Comparison of ENCODE assay signal across 12 cellular contexts in genomic region chrX:68681443-68681941, GRCh38. TPM values are rescaled to one million over a fixed set of nuclear protein-coding genes. Genes with fewer than 3 reads are reported as not detected.
DNase-seq lines count a peak whose midpoint lies in the region; ATAC-seq and TF ChIP-seq lines count a peak whose summit lies in the region.
"Had no signal": no experiment of that assay in that cellular context is flagged by ENCODE, and none has a peak within 500 bp of the region (broad histone marks: within the 10 kb centered on the region; RNA-seq: fewer than 3 reads in every experiment).

No MANE protein-coding gene starts in this region.

- H3K27ac ChIP-seq in SJCRH30, result peak overlapping the region; percentile 54
- H3K27ac ChIP-seq: coronary artery, gastrocnemius medialis had no signal

- intact Hi-C loops in left cardiac atrium (cut with DNase I), result no loop called here

- no peaks in the 10 kb centered on the region for H3K9me3 ChIP-seq in SJCRH30 (replicated peaks)
- H3K9me3 ChIP-seq: gastrocnemius medialis had no signal

- peaks cover 8% of the 10 kb centered on the region for H3K4me1 Mint-ChIP-seq in stimulated activated effector memory CD8-positive, alpha-beta T cell treated with anti-CD3 and anti-CD28 coated beads, Interleukin-12 subunit alpha, Interleukin-12 subunit beta, amount 100 ng/mL, for 72 hours

- no peak overlapping the region for H3K27ac Mint-ChIP-seq in stimulated activated effector memory CD8-positive, alpha-beta T cell treated with anti-CD3 and anti-CD28 coated beads, Interleukin-12 subunit alpha, Interleukin-12 subunit beta, amount 100 ng/mL, for 72 hours

- H3K4me3 Mint-ChIP-seq in stimulated activated effector memory CD8-positive, alpha-beta T cell treated with anti-CD3 and anti-CD28 coated beads, Interleukin-12 subunit alpha, Interleukin-12 subunit beta, amount 100 ng/mL, for 72 hours, result no peak overlapping the region

- H3K36me3 Mint-ChIP-seq in stimulated activated effector memory CD8-positive, alpha-beta T cell treated with anti-CD3 and anti-CD28 coated beads, Interleukin-12 subunit alpha, Interleukin-12 subunit beta, amount 100 ng/mL, for 72 hours, result no peaks in the 10 kb centered on the region

- H3K36me3 ChIP-seq in SJCRH30, result no peaks in the 10 kb centered on the region
- H3K36me3 ChIP-seq: gastrocnemius medialis had no signal

- no peaks in the 10 kb centered on the region for H3K27me3 ChIP-seq in SJCRH30
- H3K27me3 ChIP-seq: gastrocnemius medialis had no signal

- ATAC-seq in GM19463 (IDR thresholded peaks at IDR 0.05; ENCODE audit: unreplicated experiment), result peak; percentile 52
- ATAC-seq in left cardiac atrium, result peak; percentile 22 to 23
- ATAC-seq in GM19035 (IDR thresholded peaks at IDR 0.05; ENCODE audit: unreplicated experiment), result no peak
- no peak for ATAC-seq in stimulated activated effector memory CD8-positive, alpha-beta T cell treated with anti-CD3 and anti-CD28 coated beads, Interleukin-12 subunit alpha, Interleukin-12 subunit beta, amount 100 ng/mL, for 72 hours
- ATAC-seq: gastrocnemius medialis had no signal

- DNase-seq in AG10803 (ENCODE audit: low read depth) (peak; percentile 59), SJCRH30 (peak; percentile 86 to 87), left cardiac atrium (no peak), NCI-H187 treated with DMSO at 0.1 percent for 48 hours (lab: John Stamatoyannopoulos, UW) (no peak), NAMALWA (ENCODE audit: low spot score) (no peak)
- DNase-seq in stimulated activated effector memory CD8-positive, alpha-beta T cell treated with anti-CD3 and anti-CD28 coated beads, Interleukin-12 subunit alpha, Interleukin-12 subunit beta, amount 100 ng/mL, for 72 hours (ENCODE audit: low spot score in 2 of 2), result no peak
- DNase-seq: activated CD4-positive, alpha-beta T cell treated with anti-CD3 and anti-CD28 coated beads, Interleukin-2, amount 50 U/mL, for 1 hour; activated naive CD4-positive, alpha-beta T cell; gastrocnemius medialis had no signal

- TF ChIP-seq CTCF in AG10803 (conservative IDR thresholded peaks at IDR 0.05; ENCODE audit: low read length), result no peak

- peaks cover 46% of the 10 kb centered on the region for H3K4me1 ChIP-seq in SJCRH30

- H3K9me3 Mint-ChIP-seq in stimulated activated effector memory CD8-positive, alpha-beta T cell treated with anti-CD3 and anti-CD28 coated beads, Interleukin-12 subunit alpha, Interleukin-12 subunit beta, amount 100 ng/mL, for 72 hours, result no peaks in the 10 kb centered on the region

- H3K4me3 ChIP-seq in AG10803 (ENCODE audit: low read length), result no peak overlapping the region
- H3K4me3 ChIP-seq in SJCRH30, result no peak overlapping the region
- H3K4me3 ChIP-seq: coronary artery, gastrocnemius medialis had no signal

RNA-seq across cellular contexts. Expression of gene STARD8, which starts 34.0 kb away (rescaled TPM):
- total RNA-seq in SJCRH30 (2014; rRNA removed; shearing (Covaris generic)), result 9.2 and 9.7 TPM in 2 replicates
- total RNA-seq in left cardiac atrium, result 10 to 100 TPM; 13.2 to 15.2 TPM

Comparison
In these comparisons a context has a peak if more than half of its experiments do, and no peak if none do; other contexts are left out.
1. DNase-seq: peak in AG10803 (single experiment) and SJCRH30 (2 of 2); none in left cardiac atrium (single experiment), NCI-H187 treated with DMSO at 0.1 percent for 48 hours (single experiment), stimulated activated effector memory CD8-positive, alpha-beta T cell treated with anti-CD3 and anti-CD28 coated beads, Interleukin-12 subunit alpha, Interleukin-12 subunit beta, amount 100 ng/mL, for 72 hours (0 of 2) and NAMALWA (single experiment).
2. ATAC-seq: peak in GM19463 (single experiment) and left cardiac atrium (2 of 2); none in GM19035 (single experiment) and stimulated activated effector memory CD8-positive, alpha-beta T cell treated with anti-CD3 and anti-CD28 coated beads, Interleukin-12 subunit alpha, Interleukin-12 subunit beta, amount 100 ng/mL, for 72 hours (single experiment).